ENCODE assay signal across 9 cellular contexts in the genomic region with DNA sequence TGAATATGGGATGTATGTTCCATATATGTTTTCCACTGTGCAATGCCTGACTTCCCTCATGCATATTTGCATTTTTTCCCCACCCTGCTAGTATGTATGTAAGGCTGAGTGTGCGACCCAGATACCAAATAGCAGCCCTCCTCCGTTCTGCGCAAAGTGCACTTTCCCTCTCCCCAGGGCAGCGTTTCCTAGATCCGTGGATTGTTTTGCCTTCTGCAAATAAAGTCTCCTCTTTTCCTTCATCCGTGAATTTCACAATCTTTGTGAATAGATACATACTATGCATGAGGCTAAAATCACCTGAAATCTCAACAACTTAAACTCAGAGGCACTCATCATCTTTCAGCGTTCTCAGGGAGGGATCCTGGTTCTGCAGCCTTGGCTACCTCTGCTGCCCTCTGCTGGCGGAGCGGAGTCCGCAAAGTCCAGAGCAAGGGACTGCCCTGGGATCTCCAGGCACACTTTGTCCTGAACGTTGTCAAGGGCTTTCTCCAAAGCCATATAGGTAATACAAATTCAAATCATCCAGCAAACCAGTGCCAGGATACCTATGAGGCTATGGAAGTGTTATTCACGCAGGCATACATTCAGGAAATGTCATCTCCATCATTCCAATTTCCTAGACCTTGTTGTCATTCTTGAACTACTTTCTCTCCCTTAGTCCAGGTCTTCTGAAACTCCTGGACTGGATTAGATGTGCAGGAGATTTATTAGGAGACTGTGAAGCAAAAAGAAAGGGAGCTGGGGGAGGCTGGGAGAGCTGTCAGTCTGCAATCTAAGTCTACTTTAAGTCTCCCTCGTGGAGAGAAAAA. TPM values are rescaled to one million over a fixed set of nuclear protein-coding genes. Genes with fewer than 3 reads are reported as not detected.
DNase-seq lines count a peak whose midpoint lies in the region; ATAC-seq, FAIRE-seq and TF ChIP-seq lines count a peak whose summit lies in the region.
"Had no signal": no experiment of that assay in that cellular context is flagged by ENCODE, and none has a peak within 500 bp of the region (broad histone marks: within the 10 kb centered on the region; RNA-seq: fewer than 3 reads in every experiment).

No MANE protein-coding gene starts in this region.

- H3K79me2 ChIP-seq in GM23248 (ENCODE audit: insufficient read depth) (no peaks in the 10 kb centered on the region), astrocyte (ENCODE audit: insufficient read depth, low read length) (no peaks in the 10 kb centered on the region)

- H3K4me1 ChIP-seq in GM23248 (ENCODE audit: insufficient read depth) (no peaks in the 10 kb centered on the region), astrocyte (ENCODE audit: insufficient read depth, low read length) (no peaks in the 10 kb centered on the region)

- DNase-seq in GM23248, result peak; percentile 78
- DNase-seq in LNCaP clone FGC (ENCODE audit: low read depth), result peak; percentile 21
- DNase-seq in T-helper 22 cell (ENCODE audit: low read depth), result peak; percentile 26
- DNase-seq in astrocyte (ENCODE audit: low read depth), result peak; percentile 16
- peak in 45 of 51 donors; percentile 1 to 85 (median 45) for DNase-seq in hypothalamus (lab: John Stamatoyannopoulos, UW)
- peak; percentile 35 for DNase-seq in smooth muscle cell of the brain vasculature (ENCODE audit: low read depth, low spot score)

- H2AFZ ChIP-seq in GM23248 (peak overlapping the region; percentile 37), astrocyte (ENCODE audit: low read depth, low read length) (no peak overlapping the region)

- H3K4me3 Mint-ChIP-seq in astrocyte (ENCODE audit: unreplicated experiment), result no peak overlapping the region

- ATAC-seq in GM21447 (IDR thresholded peaks at IDR 0.05; ENCODE audit: unreplicated experiment), result no peak

- no peaks in the 10 kb centered on the region for H3K4me1 Mint-ChIP-seq in astrocyte (ENCODE audit: low read depth, unreplicated experiment)

- H3K36me3 Mint-ChIP-seq in astrocyte (ENCODE audit: low read depth, unreplicated experiment), result no peaks in the 10 kb centered on the region

- peaks cover 6% of the 10 kb centered on the region for H3K27me3 Mint-ChIP-seq in astrocyte (ENCODE audit: low read depth, unreplicated experiment)

- peak; percentile 92 for TF ChIP-seq CTCF in GM12801 (IDR thresholded peaks at IDR 0.05; ENCODE audit: extremely low read depth, insufficient read length)
- peak; percentile 92 for TF ChIP-seq CTCF in LNCaP clone FGC (IDR thresholded peaks at IDR 0.05; ENCODE audit: control insufficient read depth, extremely low read depth, insufficient read depth)
- peak; percentile 90 for TF ChIP-seq CTCF in astrocyte (IDR thresholded peaks at IDR 0.05; ENCODE audit: insufficient read depth, low read depth, low read length)

- H3K9ac ChIP-seq in GM23248 (no peak overlapping the region), astrocyte (ENCODE audit: low read length) (no peak overlapping the region)

- H3K27me3 ChIP-seq in GM23248 (replicated peaks; ENCODE audit: insufficient read depth) (peaks cover 7% of the 10 kb centered on the region; the same call in 1 of the 2 replicates), astrocyte (ENCODE audit: insufficient read depth, low read length) (peaks cover 2% of the 10 kb centered on the region)

- no peak overlapping the region for H3K27ac Mint-ChIP-seq in astrocyte (ENCODE audit: unreplicated experiment)

- WGBS in GM23248 (ENCODE audit: low coverage in 1 of 2, low lambda C conversion rate in 2 of 2, missing lambda C conversion rate in 2 of 2), 2 experiments, result 27 to 29% methylated on average over 13 of the region's 13 CpGs

- H3K27ac ChIP-seq in GM23248, result no peak overlapping the region
- no peak overlapping the region for H3K27ac ChIP-seq in astrocyte (ENCODE audit: low read depth, low read length)

- no peaks in the 10 kb centered on the region for H3K36me3 ChIP-seq in GM23248 (ENCODE audit: low read depth)
- no peaks in the 10 kb centered on the region for H3K36me3 ChIP-seq in astrocyte (ENCODE audit: insufficient read depth, low read length)

- H3K9me3 Mint-ChIP-seq in astrocyte (ENCODE audit: unreplicated experiment), result no peaks in the 10 kb centered on the region

- H3K9me3 ChIP-seq in GM23248 (ENCODE audit: low read depth), result no peaks in the 10 kb centered on the region
- no peaks in the 10 kb centered on the region for H3K9me3 ChIP-seq in astrocyte (ENCODE audit: insufficient read depth, low read depth, low read length)

- peak; percentile 88 for FAIRE-seq in astrocyte (lab: Jason Lieb, UNC)

- in situ Hi-C loops in GM23248 (cut with MboI), result no loop called here

- no peaks in the 10 kb centered on the region for H3F3A ChIP-seq in GM23248 (ENCODE audit: insufficient read depth)

- H3K4me3 ChIP-seq in GM23248 (no peak overlapping the region), LNCaP clone FGC (ENCODE audit: low read depth, low read length) (no peak overlapping the region), astrocyte (ENCODE audit: insufficient read depth, low read depth, low read length) (no peak overlapping the region)

- H3K9me2 ChIP-seq in GM23248 (ENCODE audit: insufficient read depth), result no peaks in the 10 kb centered on the region

- no peaks in the 10 kb centered on the region for H4K20me1 ChIP-seq in GM23248 (ENCODE audit: insufficient read depth)
- H4K20me1 ChIP-seq in astrocyte (ENCODE audit: insufficient read depth, low read length), result no peaks in the 10 kb centered on the region

- no peak overlapping the region for H3K4me2 ChIP-seq in GM23248 (ENCODE audit: unreplicated experiment)
- H3K4me2 ChIP-seq in astrocyte (ENCODE audit: low read length), result no peak overlapping the region

RNA-seq across cellular contexts. Expression of gene CNTF, which starts 53.1 kb away (rescaled TPM):
- total RNA-seq in GM23248 (2014; rRNA removed; shearing (Covaris generic)), result 1.6 and 3.9 TPM in 2 replicates
- 0.23 and 0.46 TPM in 2 replicates for polyA plus RNA-seq in GM23248 (2016; fragmentation: Nextera tagmentation; extraction: Ambion mirVana)
- total RNA-seq in astrocyte, result 1.4 and 1.7 TPM in 2 replicates

RNA-seq across cellular contexts. Expression of gene GLYAT, which starts 56.2 kb away (rescaled TPM):
- not detected in 2 replicates for total RNA-seq in GM23248 (2014; rRNA removed; shearing (Covaris generic))
- not detected in 2 replicates for polyA plus RNA-seq in GM23248 (2016; fragmentation: Nextera tagmentation; extraction: Ambion mirVana)
- not detected in 2 replicates for total RNA-seq in astrocyte
- total RNA-seq: skeletal muscle tissue had no signal

Comparison
In these comparisons a context has a peak if more than half of its experiments do, and no peak if none do; other contexts are left out.
1. DNase-seq: peak in every context shown above with its lines; median percentile 78 in GM23248; 45 in hypothalamus; 35 in smooth muscle cell of the brain vasculature; 26 in T-helper 22 cell; 21 in LNCaP clone FGC; 16 in astrocyte.